Comparison of ENCODE assay signal across 1 cellular context in genomic region chr12:52364901-52365489, GRCh38.
TF ChIP-seq lines count a peak whose summit lies in the region.

No MANE protein-coding gene starts in this region.

TF ChIP-seq in GM12878, 131 proteins besides CTCF, POLR2A, EP300 and RAD21:
- no peak for TF ChIP-seq DPF2 (IDR thresholded peaks at IDR 0.05)
- TF ChIP-seq CREM (IDR thresholded peaks at IDR 0.05; ENCODE audit: low read depth), result no peak
- TF ChIP-seq RFX5 (IDR thresholded peaks at IDR 0.05; ENCODE audit: low read depth, low read length), result no peak
- no peak for TF ChIP-seq TCF7 (IDR thresholded peaks at IDR 0.05; ENCODE audit: borderline replicate concordance)
- TF ChIP-seq ATF2 (IDR thresholded peaks at IDR 0.05; ENCODE audit: low read length), result no peak
